Comparison of ENCODE assay signal across 21 cellular contexts in genomic region chr10:122939819-122940543, GRCh38. TPM values are rescaled to one million over a fixed set of nuclear protein-coding genes. Genes with fewer than 3 reads are reported as not detected.
DNase-seq lines count a peak whose midpoint lies in the region; ATAC-seq and TF ChIP-seq lines count a peak whose summit lies in the region.
"Had no signal": no experiment of that assay in that cellular context is flagged by ENCODE, and none has a peak within 500 bp of the region (broad histone marks: within the 10 kb centered on the region; RNA-seq: fewer than 3 reads in every experiment).

No MANE protein-coding gene starts in this region.

- 0 out of 2 replicates have a peak overlapping the region, but pooled peaks have one; percentile 61 for H2BK120ac ChIP-seq in IMR-90 (ENCODE audit: low read depth, low read length)

- H3K14ac ChIP-seq in IMR-90 (replicated peaks; ENCODE audit: low read depth, low read length), result no peak overlapping the region

- no peak for TF ChIP-seq RAD21 in IMR-90 (IDR thresholded peaks at IDR 0.05; ENCODE audit: low read length)

- peak overlapping the region; percentile 28; the same call in 1 of the 2 replicates for H3K18ac ChIP-seq in IMR-90 (ENCODE audit: low read depth, low read length)

- H4K5ac ChIP-seq in IMR-90 (ENCODE audit: low read depth, low read length), result no peak overlapping the region

- H4K8ac ChIP-seq in IMR-90 (ENCODE audit: low read depth in 2 of 2, low read length in 2 of 2), result peak overlapping the region in 1 of 2 experiments; percentile 86; a peak in 2 of 4 replicates

- CTCF ChIA-PET in IMR-90 (lab: Yijun Ruan, JAX), result interaction anchor here (0.6 to 1.2 kb wide), 2 partner anchors 9 to 80 kb away, joined by 3 to 5 read pairs; no protein-coding TSS in a partner anchor

- DNase-seq in IMR-90, result peak; percentile 91
- DNase-seq in cardiac fibroblast (ENCODE audit: low read depth in 2 of 2), result peak; percentile 78 to 81
- peak; percentile 19 to 51 for DNase-seq in lung microvascular endothelial cell (ENCODE audit: low read depth in 2 of 2)
- DNase-seq in T1000 (lab: John Stamatoyannopoulos, UW), result no peak
- no peak for DNase-seq in NCI-H524 treated with DMSO at 0.1 percent for 48 hours (lab: John Stamatoyannopoulos, UW)
- no peak for DNase-seq in cerebellar nuclear complex (lab: John Stamatoyannopoulos, UW)
- DNase-seq: activated CD4-positive, alpha-beta T cell treated with anti-CD3 and anti-CD28 coated beads, Interleukin-2, amount 10 ng/mL, durations not matched to agents 7 days and 5 days; activated T-cell treated with anti-CD3 and anti-CD28 coated beads for 4 hours; AML-193; central memory CD4-positive, alpha-beta T cell; COR-L47; endodermal cell; GOT3; NCI-H1694 treated with DMSO at 0.1 percent for 48 hours; SJCRH30; stimulated activated CD4-positive, alpha-beta T cell treated with anti-CD3 and anti-CD28 coated beads, Interleukin-2, amount 100 ng/mL, for 24 hours had no signal

- H3K4me1 ChIP-seq in ACC112 (ENCODE audit: control insufficient read depth, insufficient read depth, low read length, unreplicated experiment), result peaks cover 26% of the 10 kb centered on the region
- H3K4me1 ChIP-seq in IMR-90 (ENCODE audit: control insufficient read depth, insufficient read depth, low read length), result peaks cover 4% of the 10 kb centered on the region
- H3K4me1 ChIP-seq: right atrium auricular region, SJCRH30 had no signal

- H2AFZ ChIP-seq in ACC112 (ENCODE audit: low read length, unreplicated experiment) (no peak overlapping the region), IMR-90 (replicated peaks; ENCODE audit: low read length, poor library complexity) (no peak overlapping the region)

- no CpG with 5 or more reads among the region's 1 CpG for WGBS in IMR-90 (ENCODE audit: extremely low coverage in 2 of 2, insufficient read length in 1 of 2), 2 experiments

- H3K27me3 ChIP-seq in ACC112 (ENCODE audit: insufficient read depth, low read length), result no peaks in the 10 kb centered on the region
- H3K27me3 ChIP-seq in IMR-90 (ENCODE audit: control insufficient read depth, insufficient read depth, low read length), result no peaks in the 10 kb centered on the region
- H3K27me3 ChIP-seq: right atrium auricular region, SJCRH30 had no signal

- H3K9me1 ChIP-seq in IMR-90 (ENCODE audit: insufficient read depth, low read length), result no peaks in the 10 kb centered on the region

- peak overlapping the region; percentile 55; the same call in 1 of the 2 replicates for H3K4me2 ChIP-seq in IMR-90 (ENCODE audit: low read depth, low read length)

- H3K4ac ChIP-seq in IMR-90 (ENCODE audit: low read depth, low read length), result no peak overlapping the region

- no peak overlapping the region for H4K91ac ChIP-seq in IMR-90 (ENCODE audit: insufficient read depth, low read depth, low read length)

- no peak overlapping the region for H3K9ac ChIP-seq in IMR-90 (ENCODE audit: low read depth, low read length)

- in situ Hi-C loops in IMR-90 (cut with MboI; ENCODE audit: low sequenced_read_pairs), result no loop called here

- 0 out of 2 replicates have a peak overlapping the region, but pooled peaks have one; percentile 32 for H2BK20ac ChIP-seq in IMR-90 (ENCODE audit: low read depth, low read length)

- H2AK5ac ChIP-seq in IMR-90 (ENCODE audit: low read depth, low read length), result no peak overlapping the region

- ATAC-seq in IMR-90 (ENCODE audit: low read depth) (peak; percentile 82), HG03565 (IDR thresholded peaks at IDR 0.05; ENCODE audit: unreplicated experiment) (no peak)

- H2AK9ac ChIP-seq in IMR-90 (replicated peaks; ENCODE audit: low read depth, low read length, poor library complexity), result no peak overlapping the region

- H3K56ac ChIP-seq in IMR-90 (ENCODE audit: extremely low read depth, insufficient read depth, low read length), result peak overlapping the region; percentile 17; the same call in 1 of the 2 replicates

- peak overlapping the region; percentile 94 for H2BK5ac ChIP-seq in IMR-90 (ENCODE audit: low read depth, low read length, poor library complexity, severe bottlenecking)

- no peak for TF ChIP-seq POLR2A in IMR-90 (IDR thresholded peaks at IDR 0.05; ENCODE audit: low read depth, low read length)

- dilution Hi-C loops in IMR-90 (cut with HindIII; ENCODE audit: low sequenced_read_pairs, unreplicated experiment), result no loop called here

- intact Hi-C loops in IMR-90 (cut with micrococcal nuclease), result loop anchor here (5.0 kb wide), 1 partner anchor 78 kb away; no protein-coding TSS in a partner anchor

- H3K36me3 ChIP-seq in ACC112 (ENCODE audit: insufficient read depth, low read length) (peaks cover 33% of the 10 kb centered on the region), IMR-90 (ENCODE audit: control insufficient read depth, insufficient read depth, low read length) (peaks cover 9% of the 10 kb centered on the region)

- H3K4me3 ChIP-seq in ACC112 (ENCODE audit: low read depth, low read length), result peak overlapping the region; percentile 54; the same call in 1 of the 2 replicates
- no peak overlapping the region for H3K4me3 ChIP-seq in IMR-90 (ENCODE audit: insufficient read depth, low read depth, low read length)
- no peak overlapping the region for H3K4me3 ChIP-seq in cardiac fibroblast (replicated peaks in 1 of 2; ENCODE audit: low read depth in 2 of 2, low read length in 2 of 2)
- H3K4me3 ChIP-seq: right atrium auricular region, SJCRH30 had no signal

- no peaks in the 10 kb centered on the region for H4K20me1 ChIP-seq in IMR-90 (ENCODE audit: insufficient read depth, low read length)

- no peak for TF ChIP-seq CTCF in IMR-90 (conservative IDR thresholded peaks at IDR 0.05; ENCODE audit: low read depth, low read length)
- no peak for TF ChIP-seq CTCF in cardiac fibroblast (IDR thresholded peaks at IDR 0.05; ENCODE audit: low read depth, low read length)

- no TSS peak for BruUV-seq in IMR-90 (replicated peaks; lab: Mats Ljungman, UMichigan)

- peaks cover 5% of the 10 kb centered on the region for H3K79me2 ChIP-seq in ACC112 (ENCODE audit: control insufficient read depth, insufficient read depth, low read length, unreplicated experiment)

- H3K27ac ChIP-seq in ACC112 (ENCODE audit: low read depth, low read length) (peak overlapping the region; percentile 86), IMR-90 (ENCODE audit: insufficient read depth, low read length) (no peak overlapping the region)
- H3K27ac ChIP-seq: right atrium auricular region, SJCRH30 had no signal

- no peak overlapping the region for H3K23ac ChIP-seq in IMR-90 (ENCODE audit: low read depth, low read length)

- peaks cover 11 to 15% of the 10 kb centered on the region in 2 experiments; a peak in 3 of 4 replicates for H3K79me1 ChIP-seq in IMR-90 (ENCODE audit: low read depth in 1 of 2, low read length in 2 of 2)

- no peaks in the 10 kb centered on the region for H3K9me3 ChIP-seq in IMR-90 (ENCODE audit: control insufficient read depth, insufficient read depth, low read length)
- H3K9me3 ChIP-seq: right atrium auricular region, SJCRH30 had no signal

- H2BK15ac ChIP-seq in IMR-90 (ENCODE audit: low read depth, low read length), result no peak overlapping the region

- POLR2A ChIA-PET in IMR-90 (lab: Charles Lee; ENCODE audit: unreplicated experiment), result no interaction called here

TF ChIP-seq in IMR-90, 13 proteins besides CTCF, POLR2A, EP300 and RAD21 (continues in another document):
- TF ChIP-seq USF2 (IDR thresholded peaks at IDR 0.05; ENCODE audit: low read depth, low read length), result no peak
- no peak for TF ChIP-seq CEBPB (IDR thresholded peaks at IDR 0.05; ENCODE audit: low read depth, low read length)
- TF ChIP-seq RCOR1 (IDR thresholded peaks at IDR 0.05; ENCODE audit: insufficient replicate concordance, low read length), result no peak
- no peak for TF ChIP-seq NFE2L2 (IDR thresholded peaks at IDR 0.05; ENCODE audit: low read depth, low read length)
- TF ChIP-seq MAZ (IDR thresholded peaks at IDR 0.05; ENCODE audit: borderline replicate concordance, low read depth, low read length), result no peak
- TF ChIP-seq FOS (IDR thresholded peaks at IDR 0.05; ENCODE audit: low read depth, low read length), result no peak; the same call in 1 of the 2 replicates
- no peak for TF ChIP-seq MXI1 (IDR thresholded peaks at IDR 0.05; ENCODE audit: borderline replicate concordance, low read depth, low read length)
- TF ChIP-seq RFX5 (IDR thresholded peaks at IDR 0.05; ENCODE audit: low read depth, low read length), result no peak
- no peak for TF ChIP-seq ELK1 (IDR thresholded peaks at IDR 0.05; ENCODE audit: borderline replicate concordance, low read depth, low read length)
- no peak for TF ChIP-seq SMC3 (IDR thresholded peaks at IDR 0.05; ENCODE audit: low read depth, low read length)

RNA-seq across cellular contexts. Expression of gene C10orf88, which starts 14.0 kb away (rescaled TPM):
- 12.2 and 16.4 TPM in 2 replicates for total RNA-seq in IMR-90 (2012; rRNA removed)
- polyA plus RNA-seq in IMR-90 (2012; rRNA removed), result 4.0 and 5.9 TPM in 2 replicates
- polyA plus RNA-seq in IMR-90 (2012; cell fraction: cytosol; rRNA removed), result 0.79 and 1.4 TPM in 2 replicates
- 0.58 and 8.4 TPM in 2 replicates for polyA plus RNA-seq in IMR-90 (2012; cell fraction: nucleus; rRNA removed; ENCODE audit: low replicate concordance)
- 12.6 and 15.9 TPM in 2 replicates for total RNA-seq in lung microvascular endothelial cell

RNA-seq across cellular contexts. Expression of gene FAM24A, which starts 29.6 kb away (rescaled TPM):
- total RNA-seq in IMR-90 (2012; rRNA removed) (not detected in 2 replicates), lung microvascular endothelial cell (not detected in 2 replicates)
- not detected in 2 replicates for polyA plus RNA-seq in IMR-90 (2012; rRNA removed)
- polyA plus RNA-seq in IMR-90 (2012; cell fraction: cytosol; rRNA removed), result not detected in 2 replicates
- not detected in 2 replicates for polyA plus RNA-seq in IMR-90 (2012; cell fraction: nucleus; rRNA removed; ENCODE audit: low replicate concordance)
- total RNA-seq: activated CD4-positive, alpha-beta T cell treated with anti-CD3 and anti-CD28 coated beads, Interleukin-2, amount 10 ng/mL, durations not matched to agents 7 days and 5 days; endodermal cell; glomerular endothelial cell; right atrium auricular region; SJCRH30; subcutaneous adipose tissue had no signal

RNA-seq across cellular contexts. Expression of gene PSTK, which starts 40.2 kb away (rescaled TPM):
- total RNA-seq in IMR-90 (2012; rRNA removed), result 4.1 and 4.7 TPM in 2 replicates
- polyA plus RNA-seq in IMR-90 (2012; rRNA removed), result 4.2 and 5.4 TPM in 2 replicates
- polyA plus RNA-seq in IMR-90 (2012; cell fraction: cytosol; rRNA removed), result 1.2 and 1.7 TPM in 2 replicates
- polyA plus RNA-seq in IMR-90 (2012; cell fraction: nucleus; rRNA removed; ENCODE audit: low replicate concordance), result 1.6 and 7.1 TPM in 2 replicates
- 2.4 and 2.8 TPM in 2 replicates for total RNA-seq in lung microvascular endothelial cell

Comparison
In these comparisons a context has a peak if more than half of its experiments do, and no peak if none do; other contexts are left out.
1. DNase-seq: peak in IMR-90 (single experiment), cardiac fibroblast (2 of 2) and lung microvascular endothelial cell (2 of 2); none in T1000 (single experiment), NCI-H524 treated with DMSO at 0.1 percent for 48 hours (single experiment) and cerebellar nuclear complex (0 of 2).